ENCODE assay signal across 33 cellular contexts in the genomic region with DNA sequence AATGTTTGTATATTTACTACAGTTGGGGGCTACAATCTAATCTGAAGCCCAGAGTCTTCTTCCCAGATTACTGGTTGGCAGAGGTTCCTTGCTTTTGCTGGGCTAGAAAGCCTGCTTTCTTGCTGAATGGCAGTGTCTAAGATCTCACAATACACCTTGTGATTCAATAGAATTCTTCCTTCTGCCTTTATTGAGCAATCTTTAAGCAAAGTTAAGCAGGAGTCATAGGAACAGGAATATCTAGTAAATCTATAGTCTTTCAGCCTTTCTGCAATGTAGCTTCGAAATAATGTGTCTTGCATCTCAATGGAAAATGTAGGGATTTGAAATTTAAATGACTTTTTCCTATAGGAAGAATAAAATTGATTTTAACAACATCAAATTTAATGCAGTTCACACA.
"Had no signal": no experiment of that assay in that cellular context is flagged by ENCODE, and none has a peak within 500 bp of the region (broad histone marks: within the 10 kb centered on the region; RNA-seq: fewer than 3 reads in every experiment).

No MANE protein-coding gene starts in this region.

- H3K27me3 ChIP-seq: adrenal gland, ascending aorta, body of pancreas, brain microvascular endothelial cell, breast epithelium, cardiac muscle cell had no signal

- H3K4me1 ChIP-seq: adrenal gland, ascending aorta, body of pancreas, breast epithelium had no signal

- DNase-seq: activated effector memory CD4-positive, alpha-beta T cell treated with anti-CD3 and anti-CD28 coated beads, Interleukin-2, amount 50 U/mL, for 16 hours; activated effector memory CD4-positive, alpha-beta T cell treated with Interleukin-2 at 50 U/mL for 16 hours; activated gamma-delta T cell; activated gamma-delta T cell treated with Interleukin-2 at 50 U/mL for 16 hours; activated naive CD4-positive, alpha-beta T cell; activated naive CD4-positive, alpha-beta T cell treated with anti-CD3 and anti-CD28 coated beads for 36 hours; activated naive CD4-positive, alpha-beta T cell treated with anti-CD3 and anti-CD28 coated beads, Interleukin-2, amount 10 ng/mL, durations not matched to agents 7 days and 5 days; activated naive CD4-positive, alpha-beta T cell treated with anti-CD3 and anti-CD28 coated beads, Interleukin-2, amount 50 U/mL, for 16 hours; activated naive CD4-positive, alpha-beta T cell treated with Interleukin-2 at 50 U/mL for 16 hours; activated naive CD8-positive, alpha-beta T cell treated with anti-CD3 and anti-CD28 coated beads for 36 hours; activated naive CD8-positive, alpha-beta T cell treated with anti-CD3 and anti-CD28 coated beads, Interleukin-2, amount 10 ng/mL, durations not matched to agents 7 days and 5 days; activated naive CD8-positive, alpha-beta T cell treated with anti-CD3 and anti-CD28 coated beads, Interleukin-2, amount 50 U/mL, for 24 hours; activated T-cell treated with anti-CD3 and anti-CD28 coated beads, Interleukin-2, amount 50 U/mL, for 1 hour; activated T-cell treated with anti-CD3 and anti-CD28 coated beads, Interleukin-2, amount 50 U/mL, for 24 hours; activated T-cell treated with anti-CD3 and anti-CD28 coated beads, Interleukin-2, amount 50 U/mL, for 4 hours; activated T-cell treated with anti-CD3 and anti-CD28 coated beads, Interleukin-2, amount 50 U/mL, for 48 hours; activated T-cell treated with anti-CD3 and anti-CD28 coated beads, Interleukin-2, amount 50 U/mL, for 72 hours; adrenal gland; amniotic stem cell; amygdala; anterior cingulate cortex; aorta; body of pancreas; brain microvascular endothelial cell; caudate nucleus; central memory CD4-positive, alpha-beta T cell; cerebellar nuclear complex had no signal

- FAIRE-seq: astrocyte had no signal

- H3K9me3 ChIP-seq: adrenal gland, ascending aorta, body of pancreas had no signal

- H3K27ac ChIP-seq: adrenal gland, ascending aorta, body of pancreas, brain microvascular endothelial cell, breast epithelium, cardiac muscle cell had no signal

- H3K36me3 ChIP-seq: adrenal gland, ascending aorta, brain microvascular endothelial cell, breast epithelium, cardiac muscle cell had no signal

- ATAC-seq: activated naive CD4-positive, alpha-beta T cell treated with anti-CD3 and anti-CD28 coated beads, Interleukin-2, amount 50 U/mL, for 72 hours; activated naive CD8-positive, alpha-beta T cell treated with anti-CD3 and anti-CD28 coated beads, Interleukin-2, amount 50 U/mL, for 24 hours; activated T-cell treated with anti-CD3 and anti-CD28 coated beads, Interleukin-2, amount 50 U/mL, for 4 hours; activated T-cell treated with anti-CD3 and anti-CD28 coated beads, Interleukin-2, amount 50 U/mL, for 72 hours; activated T-helper 17 cell treated with anti-CD3 and anti-CD28 coated beads, Interleukin-2, amount 50 U/mL, for 72 hours; body of pancreas had no signal

- H3K4me3 ChIP-seq: adrenal gland, ascending aorta, body of pancreas, breast epithelium, cardiac muscle cell had no signal
